In the genomic region with DNA sequence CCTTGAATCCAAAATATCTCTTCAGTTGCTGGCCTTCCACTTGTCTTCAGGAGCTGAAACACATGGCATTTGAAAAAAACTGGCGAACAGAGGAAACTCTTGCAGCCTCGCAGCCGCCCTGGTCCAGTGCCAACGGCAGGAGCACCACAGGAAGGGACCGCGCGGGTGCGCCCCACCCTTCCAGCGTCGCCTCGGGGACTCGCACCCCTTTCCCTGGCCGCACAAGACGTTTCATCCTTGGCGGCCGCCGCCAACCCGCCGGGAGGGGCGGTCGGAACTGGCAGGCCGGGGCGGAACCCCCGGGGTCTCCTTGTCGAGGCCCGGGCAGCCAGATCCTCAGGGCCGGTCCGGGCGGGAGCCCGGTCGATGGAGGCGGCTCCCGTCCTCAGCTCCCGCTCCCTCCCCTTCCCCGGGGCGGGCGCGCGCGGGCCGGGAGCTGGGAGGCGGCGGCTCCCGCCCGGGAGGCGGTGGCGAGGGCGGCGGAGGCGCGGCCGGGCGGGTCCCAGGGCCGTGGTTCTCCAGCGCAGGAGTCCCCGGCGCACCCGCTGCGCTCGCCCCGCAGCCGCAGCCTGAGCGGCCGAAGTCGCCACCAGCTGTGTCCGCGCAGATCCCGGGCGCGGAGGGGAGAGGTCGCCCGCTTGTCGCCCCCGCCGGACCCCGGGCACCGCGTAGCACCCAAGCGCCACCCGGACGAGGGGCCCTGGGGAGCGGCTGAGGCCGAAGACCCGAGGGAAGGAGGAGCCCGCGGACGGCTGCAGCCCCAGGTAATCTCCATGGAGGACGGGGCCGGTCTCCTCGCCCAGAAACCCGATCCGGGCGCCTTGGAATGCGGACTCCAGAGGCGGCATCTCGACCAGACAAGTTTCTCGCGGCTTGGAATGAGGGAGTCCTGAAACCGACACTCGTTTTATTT, we compare ENCODE assay signal across 8 cellular contexts. TPM values are rescaled to one million over a fixed set of nuclear protein-coding genes. Genes with fewer than 3 reads are reported as not detected.
DNase-seq lines count a peak whose midpoint lies in the region; ATAC-seq and TF ChIP-seq lines count a peak whose summit lies in the region.

No MANE protein-coding gene starts in this region.

- 1% methylated on average over 100 of the region's 100 CpGs for WGBS in sigmoid colon, 2 donors

- peaks cover 5% of the 10 kb centered on the region for H3K4me1 Mint-ChIP-seq in activated CD8-positive, alpha-beta memory T cell treated with anti-CD3 and anti-CD28 coated beads, Interleukin-2, amount 10 ng/mL, durations not matched to agents 7 days and 5 days

- H3K4me3 Mint-ChIP-seq in activated CD8-positive, alpha-beta memory T cell treated with anti-CD3 and anti-CD28 coated beads, Interleukin-2, amount 10 ng/mL, durations not matched to agents 7 days and 5 days: no peak overlapping the region

- DNase-seq in activated CD8-positive, alpha-beta memory T cell treated with anti-CD3 and anti-CD28 coated beads, Interleukin-2, amount 10 ng/mL, durations not matched to agents 7 days and 5 days: no peak
- no peak for DNase-seq in activated CD8-positive, alpha-beta memory T cell treated with anti-CD3 and anti-CD28 coated beads, Interleukin-2, amount 50 U/mL, for 4 hours
- DNase-seq in NCI-H2171 treated with DMSO at 0.1 percent for 48 hours (lab: John Stamatoyannopoulos, UW) (peak; percentile 53), astrocyte of the cerebellum (ENCODE audit: low read depth) (peak; percentile 26), sigmoid colon (peak; percentile 69)
- DNase-seq in activated CD8-positive, alpha-beta memory T cell treated with anti-CD3 and anti-CD28 coated beads, Interleukin-2, amount 50 U/mL, for 48 hours: no peak
- no peak for DNase-seq in activated CD8-positive, alpha-beta memory T cell treated with anti-CD3 and anti-CD28 coated beads for 24 hours

- in situ Hi-C loops in astrocyte of the cerebellum (cut with HindIII; ENCODE audit: low sequenced_read_pairs): no loop called here

- no peaks in the 10 kb centered on the region for H3K36me3 Mint-ChIP-seq in activated CD8-positive, alpha-beta memory T cell treated with anti-CD3 and anti-CD28 coated beads, Interleukin-2, amount 10 ng/mL, durations not matched to agents 7 days and 5 days

- ATAC-seq in activated CD8-positive, alpha-beta memory T cell treated with anti-CD3 and anti-CD28 coated beads, Interleukin-2, amount 10 ng/mL, durations not matched to agents 7 days and 5 days: peak; percentile 47

- no peak for TF ChIP-seq EP300 in sigmoid colon (IDR thresholded peaks at IDR 0.05)

- TF ChIP-seq CTCF in astrocyte of the cerebellum (IDR thresholded peaks at IDR 0.05; ENCODE audit: low read depth, low read length, missing control alignments): no peak
- TF ChIP-seq CTCF in sigmoid colon (IDR thresholded peaks at IDR 0.05): no peak

- no peak for TF ChIP-seq POLR2A in sigmoid colon (IDR thresholded peaks at IDR 0.05)

- no peak overlapping the region for H3K27ac Mint-ChIP-seq in activated CD8-positive, alpha-beta memory T cell treated with anti-CD3 and anti-CD28 coated beads, Interleukin-2, amount 10 ng/mL, durations not matched to agents 7 days and 5 days

- peaks cover 0 to 15% (median 11%) of the 10 kb centered on the region in 4 donors for H3K4me1 ChIP-seq in sigmoid colon

- no peak overlapping the region for H3K27ac ChIP-seq in sigmoid colon

- H3K9me3 ChIP-seq in sigmoid colon: no peaks in the 10 kb centered on the region

- no peaks in the 10 kb centered on the region for H3K36me3 ChIP-seq in sigmoid colon

- peaks cover 38% of the 10 kb centered on the region for H3K27me3 Mint-ChIP-seq in activated CD8-positive, alpha-beta memory T cell treated with anti-CD3 and anti-CD28 coated beads, Interleukin-2, amount 10 ng/mL, durations not matched to agents 7 days and 5 days

- H3K27me3 ChIP-seq in sigmoid colon: peaks cover 0 to 54% (median 18%) of the 10 kb centered on the region in 3 donors

- H3K9me3 Mint-ChIP-seq in activated CD8-positive, alpha-beta memory T cell treated with anti-CD3 and anti-CD28 coated beads, Interleukin-2, amount 10 ng/mL, durations not matched to agents 7 days and 5 days (ENCODE audit: low read depth): no peaks in the 10 kb centered on the region

- H3K4me3 ChIP-seq in astrocyte of the cerebellum (ENCODE audit: low read depth, low read length) (peak overlapping the region; percentile 58), iPS-11a (ENCODE audit: low read depth, low read length) (peak overlapping the region; percentile 66), sigmoid colon (peak overlapping the region; percentile 16 to 54 (median 48))

- intact Hi-C loops in sigmoid colon (cut with DNase I): no loop called here

- CTCF ChIA-PET in activated CD8-positive, alpha-beta memory T cell treated with anti-CD3 and anti-CD28 coated beads, Interleukin-2, amount 10 ng/mL, durations not matched to agents 7 days and 5 days (lab: Charles Lee): interaction anchor here (2.0 kb wide), 1 partner anchor 15 kb away, joined by 4 read pairs; no protein-coding TSS in a partner anchor

RNA-seq across cellular contexts. Expression of a gene that starts 0.9 kb away (rescaled TPM):
- not detected for total RNA-seq in activated CD8-positive, alpha-beta memory T cell treated with anti-CD3 and anti-CD28 coated beads, Interleukin-2, amount 10 ng/mL, durations not matched to agents 7 days and 5 days
- total RNA-seq in sigmoid colon: under 1 TPM in 2 of 4 donors, not detected in 2; under 0.01 TPM
- under 1 TPM in 1 of 3 donors, not detected in 2; 0.04 TPM for polyA plus RNA-seq in sigmoid colon

Comparison
In these comparisons a context has a peak if more than half of its experiments do, and no peak if none do; other contexts are left out.
1. DNase-seq: peak in NCI-H2171 treated with DMSO at 0.1 percent for 48 hours (single experiment), astrocyte of the cerebellum (single experiment) and sigmoid colon (single experiment); none in activated CD8-positive, alpha-beta memory T cell treated with anti-CD3 and anti-CD28 coated beads, Interleukin-2, amount 10 ng/mL, durations not matched to agents 7 days and 5 days (single experiment), activated CD8-positive, alpha-beta memory T cell treated with anti-CD3 and anti-CD28 coated beads, Interleukin-2, amount 50 U/mL, for 4 hours (single experiment), activated CD8-positive, alpha-beta memory T cell treated with anti-CD3 and anti-CD28 coated beads, Interleukin-2, amount 50 U/mL, for 48 hours (single experiment) and activated CD8-positive, alpha-beta memory T cell treated with anti-CD3 and anti-CD28 coated beads for 24 hours (single experiment).
2. Peak in every context shown above with its lines, with median percentiles within 50 percentile points of each other: H3K4me3 ChIP-seq.